In the genomic region with DNA sequence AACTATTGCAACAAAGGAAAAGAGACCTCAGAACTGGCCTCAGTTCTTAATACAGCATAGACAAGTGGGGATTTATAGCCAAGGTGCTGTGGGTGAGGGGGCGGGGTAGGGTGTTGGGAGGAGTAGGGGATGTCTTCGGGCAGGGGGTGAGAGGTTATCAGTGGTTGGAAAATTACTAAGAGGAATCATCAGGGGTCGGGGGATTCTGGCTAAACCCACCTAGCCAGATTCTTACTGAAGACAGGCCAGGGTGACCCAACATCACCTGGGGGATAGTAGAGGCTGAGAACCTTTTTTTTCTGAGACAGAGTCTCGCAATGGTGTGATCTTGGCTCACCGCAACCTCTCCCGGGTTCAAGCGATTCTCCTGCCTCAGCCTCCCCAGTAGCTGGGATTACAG, we compare ENCODE assay signal across 17 cellular contexts. TPM values are rescaled to one million over a fixed set of nuclear protein-coding genes. Genes with fewer than 3 reads are reported as not detected.
DNase-seq lines count a peak whose midpoint lies in the region; ATAC-seq and TF ChIP-seq lines count a peak whose summit lies in the region.
"Had no signal": no experiment of that assay in that cellular context is flagged by ENCODE, and none has a peak within 500 bp of the region (broad histone marks: within the 10 kb centered on the region; RNA-seq: fewer than 3 reads in every experiment).

No MANE protein-coding gene starts in this region.

- no peak overlapping the region for H4K8ac ChIP-seq in mesendoderm (ENCODE audit: low read depth, low read length)

- no peak overlapping the region for H2AK5ac ChIP-seq in mesendoderm (ENCODE audit: low read length)

- no CpG with 5 or more reads among the region's 7 CpGs for WGBS in mesendoderm (ENCODE audit: extremely low coverage, insufficient coverage, low lambda C conversion rate)

- H3K4me3 Mint-ChIP-seq in CD4-positive, CD25-positive, alpha-beta regulatory T cell, result peak overlapping the region in 3 of 4 donors; percentile 44 to 66 (median 59)
- H3K4me3 Mint-ChIP-seq in activated T-helper 17 cell treated with anti-CD3 and anti-CD28 coated beads, Interleukin-2, amount 50 U/mL, for 72 hours, result peak overlapping the region; percentile 60
- no peak overlapping the region for H3K4me3 Mint-ChIP-seq in activated T-cell treated with anti-CD3 and anti-CD28 coated beads, Interleukin-2, amount 50 U/mL, for 72 hours
- H3K4me3 Mint-ChIP-seq: B cell had no signal

- no peaks in the 10 kb centered on the region for H3K27me3 ChIP-seq in CD4-positive, CD25-positive, alpha-beta regulatory T cell (ENCODE audit: control insufficient read depth, insufficient read depth, low read length)
- no peaks in the 10 kb centered on the region for H3K27me3 ChIP-seq in mesendoderm (ENCODE audit: insufficient read depth, low read length, poor library complexity)

- H3K27ac Mint-ChIP-seq in CD4-positive, CD25-positive, alpha-beta regulatory T cell, result peak overlapping the region; percentile 21 to 76 (median 69)
- peak overlapping the region; percentile 84 for H3K27ac Mint-ChIP-seq in activated T-helper 17 cell treated with anti-CD3 and anti-CD28 coated beads, Interleukin-2, amount 50 U/mL, for 72 hours
- H3K27ac Mint-ChIP-seq in activated T-cell treated with anti-CD3 and anti-CD28 coated beads, Interleukin-2, amount 50 U/mL, for 72 hours, result no peak overlapping the region
- H3K27ac Mint-ChIP-seq: B cell had no signal

- no peaks in the 10 kb centered on the region for H3K9me3 ChIP-seq in CD4-positive, CD25-positive, alpha-beta regulatory T cell (ENCODE audit: control insufficient read depth in 2 of 2, low read length in 2 of 2)
- H3K9me3 ChIP-seq: HAP-1 had no signal

- H3K56ac ChIP-seq in mesendoderm (ENCODE audit: low read length), result peak overlapping the region; percentile 56

- no peak overlapping the region for H3K4me2 ChIP-seq in mesendoderm (ENCODE audit: low read length)
- H3K4me2 ChIP-seq: PC-9 had no signal

- no peak overlapping the region for H3K9ac ChIP-seq in mesendoderm (ENCODE audit: low read length)

- H3K4ac ChIP-seq in mesendoderm (ENCODE audit: low read depth, low read length), result no peak overlapping the region

- H3K27ac ChIP-seq in CD4-positive, CD25-positive, alpha-beta regulatory T cell (ENCODE audit: insufficient read depth, low read length, poor library complexity, severe bottlenecking), result peak overlapping the region; percentile 1
- H3K27ac ChIP-seq in mesendoderm (ENCODE audit: low read depth, low read length), result no peak overlapping the region
- H3K27ac ChIP-seq: PC-9, RWPE1 had no signal

- H3K27me3 Mint-ChIP-seq in CD4-positive, CD25-positive, alpha-beta regulatory T cell, result no peaks in the 10 kb centered on the region
- no peaks in the 10 kb centered on the region for H3K27me3 Mint-ChIP-seq in activated T-helper 17 cell treated with anti-CD3 and anti-CD28 coated beads, Interleukin-2, amount 50 U/mL, for 72 hours
- H3K27me3 Mint-ChIP-seq in activated T-cell treated with anti-CD3 and anti-CD28 coated beads, Interleukin-2, amount 50 U/mL, for 72 hours (ENCODE audit: low read depth), result no peaks in the 10 kb centered on the region

- TF ChIP-seq POLR2A in erythroblast (IDR thresholded peaks at IDR 0.05; ENCODE audit: low read length), result no peak

- no peaks in the 10 kb centered on the region for H3K9me3 Mint-ChIP-seq in CD4-positive, CD25-positive, alpha-beta regulatory T cell
- H3K9me3 Mint-ChIP-seq in activated T-helper 17 cell treated with anti-CD3 and anti-CD28 coated beads, Interleukin-2, amount 50 U/mL, for 72 hours, result no peaks in the 10 kb centered on the region
- H3K9me3 Mint-ChIP-seq in activated T-cell treated with anti-CD3 and anti-CD28 coated beads, Interleukin-2, amount 50 U/mL, for 72 hours, result no peaks in the 10 kb centered on the region

- peaks cover 91% of the 10 kb centered on the region for H3K4me1 ChIP-seq in CD4-positive, CD25-positive, alpha-beta regulatory T cell (ENCODE audit: control insufficient read depth, insufficient read depth, low read length, poor library complexity, severe bottlenecking)
- H3K4me1 ChIP-seq in mesendoderm (ENCODE audit: control insufficient read depth, low read depth, low read length), result peaks cover 14% of the 10 kb centered on the region
- H3K4me1 ChIP-seq: HAP-1 had no signal

- no peak overlapping the region for H2BK5ac ChIP-seq in mesendoderm (ENCODE audit: low read length)

- H3K36me3 ChIP-seq in CD4-positive, CD25-positive, alpha-beta regulatory T cell (ENCODE audit: control insufficient read depth, insufficient read depth, low read length), result peaks cover 12% of the 10 kb centered on the region
- H3K36me3 ChIP-seq in mesendoderm (ENCODE audit: control insufficient read depth, insufficient read depth, low read length), result no peaks in the 10 kb centered on the region
- H3K36me3 ChIP-seq: HAP-1 had no signal

- H2BK120ac ChIP-seq in mesendoderm (ENCODE audit: low read depth, low read length), result no peak overlapping the region

- peak; percentile 13 for DNase-seq in activated effector memory CD4-positive, alpha-beta T cell treated with anti-CD3 and anti-CD28 coated beads, Interleukin-2, amount 50 U/mL, for 16 hours
- DNase-seq in activated effector memory CD4-positive, alpha-beta T cell treated with Interleukin-2 at 50 U/mL for 16 hours, result no peak
- DNase-seq in CD4-positive, CD25-positive, alpha-beta regulatory T cell, result no peak
- no peak for DNase-seq in mesendoderm
- DNase-seq in activated T-cell treated with anti-CD3 and anti-CD28 coated beads, Interleukin-2, amount 50 U/mL, for 72 hours, result no peak
- DNase-seq in erythroblast (lab: John Stamatoyannopoulos, UW), result no peak
- DNase-seq: MM.1S, NCI-H1092 treated with DMSO at 0.1 percent for 48 hours, NCI-H146, NCI-H2029 treated with DMSO at 0.1 percent for 48 hours, NCI-H2171, NCI-H526, PC-9 had no signal

- no peak overlapping the region for H2BK15ac ChIP-seq in mesendoderm (replicated peaks; ENCODE audit: low read depth)

- no peak overlapping the region for H4K5ac ChIP-seq in mesendoderm (ENCODE audit: low read length)

- H3K79me2 ChIP-seq in mesendoderm (ENCODE audit: control insufficient read depth, insufficient read depth, low read length), result peaks cover 9% of the 10 kb centered on the region

- peaks cover 13% of the 10 kb centered on the region for H3K36me3 Mint-ChIP-seq in CD4-positive, CD25-positive, alpha-beta regulatory T cell
- H3K36me3 Mint-ChIP-seq in activated T-helper 17 cell treated with anti-CD3 and anti-CD28 coated beads, Interleukin-2, amount 50 U/mL, for 72 hours (ENCODE audit: low read depth), result peaks cover 6% of the 10 kb centered on the region
- H3K36me3 Mint-ChIP-seq in activated T-cell treated with anti-CD3 and anti-CD28 coated beads, Interleukin-2, amount 50 U/mL, for 72 hours (ENCODE audit: insufficient read depth in 2 of 2), result no peaks in the 10 kb centered on the region

- H3K23ac ChIP-seq in mesendoderm (ENCODE audit: low read length), result no peak overlapping the region

- peaks cover 38 to 98% (median 75%) of the 10 kb centered on the region in 4 donors for H3K4me1 Mint-ChIP-seq in CD4-positive, CD25-positive, alpha-beta regulatory T cell
- H3K4me1 Mint-ChIP-seq in activated T-helper 17 cell treated with anti-CD3 and anti-CD28 coated beads, Interleukin-2, amount 50 U/mL, for 72 hours, result peaks cover 54% of the 10 kb centered on the region
- peaks cover 88% of the 10 kb centered on the region for H3K4me1 Mint-ChIP-seq in activated T-cell treated with anti-CD3 and anti-CD28 coated beads, Interleukin-2, amount 50 U/mL, for 72 hours (ENCODE audit: low read depth)

- ATAC-seq in CD4-positive, CD25-positive, alpha-beta regulatory T cell (ENCODE audit: low read depth in 2 of 2), result no peak
- no peak for ATAC-seq in activated T-helper 17 cell treated with anti-CD3 and anti-CD28 coated beads, Interleukin-2, amount 50 U/mL, for 72 hours (replicated peaks)
- no peak for ATAC-seq in activated T-cell treated with anti-CD3 and anti-CD28 coated beads, Interleukin-2, amount 50 U/mL, for 72 hours (replicated peaks in 1 of 2)

- H3K18ac ChIP-seq in mesendoderm (ENCODE audit: low read length), result peak overlapping the region; percentile 62

- peaks cover 3% of the 10 kb centered on the region for H3K79me1 ChIP-seq in mesendoderm (ENCODE audit: low read length)

- H3K4me3 ChIP-seq in CD4-positive, CD25-positive, alpha-beta regulatory T cell (ENCODE audit: low read depth, low read length), result no peak overlapping the region
- no peak overlapping the region for H3K4me3 ChIP-seq in mesendoderm (ENCODE audit: low read length)
- H3K4me3 ChIP-seq: HAP-1, PC-9 had no signal

RNA-seq across cellular contexts. Expression of a gene that starts 32.6 kb away (rescaled TPM):
- 47.8 TPM for total RNA-seq in CD4-positive, CD25-positive, alpha-beta regulatory T cell
- polyA plus RNA-seq in CD4-positive, CD25-positive, alpha-beta regulatory T cell, result 10 to 100 TPM; 22.7 to 36.9 (median 25.0) TPM
- total RNA-seq in activated T-helper 17 cell treated with anti-CD3 and anti-CD28 coated beads, Interleukin-2, amount 50 U/mL, for 72 hours, result 10 to 100 TPM; 10.7 to 14.5 TPM
- 2.8 TPM for polyA plus RNA-seq in mesendoderm (2013, experiment 1 of 2)
- 2.8 TPM for polyA plus RNA-seq in mesendoderm (2013, experiment 2 of 2)
- total RNA-seq in activated T-cell treated with anti-CD3 and anti-CD28 coated beads, Interleukin-2, amount 50 U/mL, for 72 hours, result 10 to 100 TPM; 10.8 to 17.1 TPM
- total RNA-seq: PC-9 had no signal

Comparison
In these comparisons a context has a peak if more than half of its experiments do, and no peak if none do; other contexts are left out.
1. H3K4me3 Mint-ChIP-seq: peak in CD4-positive, CD25-positive, alpha-beta regulatory T cell (3 of 4) and activated T-helper 17 cell treated with anti-CD3 and anti-CD28 coated beads, Interleukin-2, amount 50 U/mL, for 72 hours (single experiment); none in activated T-cell treated with anti-CD3 and anti-CD28 coated beads, Interleukin-2, amount 50 U/mL, for 72 hours (0 of 2).